Comparison of ENCODE assay signal across 1 cellular context in the genomic region with DNA sequence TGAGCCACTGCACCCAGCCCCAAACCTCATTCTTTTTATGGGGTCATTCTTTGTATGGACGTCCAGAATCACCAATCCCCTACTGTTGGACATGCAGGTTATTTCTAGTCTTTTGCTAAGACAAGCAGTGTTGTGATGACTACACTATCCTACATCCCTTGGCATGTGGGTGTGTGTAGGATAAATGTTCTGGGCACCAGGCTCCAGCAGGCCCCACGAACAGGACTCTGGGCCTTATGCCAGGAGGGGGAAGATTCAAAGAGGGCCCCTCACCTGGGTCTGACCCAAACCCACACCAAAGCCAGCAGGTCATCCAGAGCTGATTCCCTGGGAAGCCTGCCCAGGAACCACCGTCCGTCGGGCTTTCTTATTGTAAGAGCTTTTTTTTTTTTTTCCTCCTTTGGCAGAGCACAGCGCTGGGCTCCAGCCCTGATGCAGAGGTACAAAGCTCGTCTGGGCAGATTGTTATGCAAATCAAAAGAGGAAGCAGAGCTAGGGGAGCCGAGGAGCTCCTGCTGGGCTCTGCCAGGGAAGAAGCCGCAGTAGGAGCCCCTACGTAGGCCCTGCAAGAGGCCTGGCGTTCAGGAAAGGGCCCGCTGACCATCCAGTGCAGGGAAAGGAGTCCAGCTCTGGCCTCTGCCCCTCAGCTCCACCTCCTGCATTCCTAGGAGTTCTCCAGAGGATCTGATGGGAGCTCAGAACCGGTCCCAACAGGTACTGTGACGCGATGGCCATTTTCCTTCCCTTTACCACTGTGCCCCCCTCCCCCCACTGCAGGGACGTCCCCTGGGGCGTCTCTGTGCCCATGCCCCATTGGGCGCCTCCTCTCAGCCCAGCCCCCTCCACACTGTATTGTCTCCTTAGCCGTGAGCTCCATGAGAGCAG.
TF ChIP-seq lines count a peak whose summit lies in the region.

No MANE protein-coding gene starts in this region.

TF ChIP-seq in GM12878, 131 proteins besides CTCF, POLR2A, EP300 and RAD21 (continued from another document and continues in another):
- TF ChIP-seq, protein P1, sequence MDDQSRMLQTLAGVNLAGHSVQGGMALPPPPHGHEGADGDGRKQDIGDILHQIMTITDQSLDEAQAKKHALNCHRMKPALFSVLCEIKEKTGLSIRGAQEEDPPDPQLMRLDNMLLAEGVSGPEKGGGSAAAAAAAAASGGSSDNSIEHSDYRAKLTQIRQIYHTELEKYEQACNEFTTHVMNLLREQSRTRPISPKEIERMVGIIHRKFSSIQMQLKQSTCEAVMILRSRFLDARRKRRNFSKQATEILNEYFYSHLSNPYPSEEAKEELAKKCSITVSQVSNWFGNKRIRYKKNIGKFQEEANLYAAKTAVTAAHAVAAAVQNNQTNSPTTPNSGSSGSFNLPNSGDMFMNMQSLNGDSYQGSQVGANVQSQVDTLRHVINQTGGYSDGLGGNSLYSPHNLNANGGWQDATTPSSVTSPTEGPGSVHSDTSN (IDR thresholded peaks at IDR 0.05; ENCODE audit: insufficient replicate concordance, low read depth, low read length) = no peak
- TF ChIP-seq, protein P2, sequence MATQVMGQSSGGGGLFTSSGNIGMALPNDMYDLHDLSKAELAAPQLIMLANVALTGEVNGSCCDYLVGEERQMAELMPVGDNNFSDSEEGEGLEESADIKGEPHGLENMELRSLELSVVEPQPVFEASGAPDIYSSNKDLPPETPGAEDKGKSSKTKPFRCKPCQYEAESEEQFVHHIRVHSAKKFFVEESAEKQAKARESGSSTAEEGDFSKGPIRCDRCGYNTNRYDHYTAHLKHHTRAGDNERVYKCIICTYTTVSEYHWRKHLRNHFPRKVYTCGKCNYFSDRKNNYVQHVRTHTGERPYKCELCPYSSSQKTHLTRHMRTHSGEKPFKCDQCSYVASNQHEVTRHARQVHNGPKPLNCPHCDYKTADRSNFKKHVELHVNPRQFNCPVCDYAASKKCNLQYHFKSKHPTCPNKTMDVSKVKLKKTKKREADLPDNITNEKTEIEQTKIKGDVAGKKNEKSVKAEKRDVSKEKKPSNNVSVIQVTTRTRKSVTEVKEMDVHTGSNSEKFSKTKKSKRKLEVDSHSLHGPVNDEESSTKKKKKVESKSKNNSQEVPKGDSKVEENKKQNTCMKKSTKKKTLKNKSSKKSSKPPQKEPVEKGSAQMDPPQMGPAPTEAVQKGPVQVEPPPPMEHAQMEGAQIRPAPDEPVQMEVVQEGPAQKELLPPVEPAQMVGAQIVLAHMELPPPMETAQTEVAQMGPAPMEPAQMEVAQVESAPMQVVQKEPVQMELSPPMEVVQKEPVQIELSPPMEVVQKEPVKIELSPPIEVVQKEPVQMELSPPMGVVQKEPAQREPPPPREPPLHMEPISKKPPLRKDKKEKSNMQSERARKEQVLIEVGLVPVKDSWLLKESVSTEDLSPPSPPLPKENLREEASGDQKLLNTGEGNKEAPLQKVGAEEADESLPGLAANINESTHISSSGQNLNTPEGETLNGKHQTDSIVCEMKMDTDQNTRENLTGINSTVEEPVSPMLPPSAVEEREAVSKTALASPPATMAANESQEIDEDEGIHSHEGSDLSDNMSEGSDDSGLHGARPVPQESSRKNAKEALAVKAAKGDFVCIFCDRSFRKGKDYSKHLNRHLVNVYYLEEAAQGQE (IDR thresholded peaks at IDR 0.05; ENCODE audit: low read depth, low read length) = no peak
- TF ChIP-seq TCF3 (IDR thresholded peaks at IDR 0.05; ENCODE audit: borderline replicate concordance, insufficient read depth, low read depth, low read length) (no peak), POU2F2 (IDR thresholded peaks at IDR 0.05; ENCODE audit: borderline replicate concordance, low read depth, low read length) (peak; percentile 71; the same call in 1 of the 3 replicates), LARP7 (IDR thresholded peaks at IDR 0.05) (peak; percentile 33; the same call in 1 of the 2 replicates), DPF2 (IDR thresholded peaks at IDR 0.05) (peak; percentile 37; the same call in 1 of the 2 replicates), PAX8 (IDR thresholded peaks at IDR 0.05) (no peak), ZNF24 (IDR thresholded peaks at IDR 0.05) (no peak), RBBP5 (conservative IDR thresholded peaks at IDR 0.05) (no peak), POLR2AphosphoS5 (IDR thresholded peaks at IDR 0.05; ENCODE audit: low read length) (no peak; the same call in 1 of the 2 replicates), IKZF2 (IDR thresholded peaks at IDR 0.05) (peak; percentile 41 to 58; a peak in 3 of 4 replicates), RELA (IDR thresholded peaks at IDR 0.05; ENCODE audit: borderline replicate concordance, partially characterized antibody) (no peak), RAD51 (IDR thresholded peaks at IDR 0.05) (no peak), BCL11A (IDR thresholded peaks at IDR 0.05; ENCODE audit: low read depth, low read length) (no peak), IRF4 (IDR thresholded peaks at IDR 0.05; ENCODE audit: low read depth, low read length) (no peak), IKZF1 (conservative IDR thresholded peaks at IDR 0.05) (peak; percentile 68), ZNF622 (IDR thresholded peaks at IDR 0.05) (no peak), NFYA (IDR thresholded peaks at IDR 0.05; ENCODE audit: borderline replicate concordance, low read depth, low read length) (no peak), STAT3 (IDR thresholded peaks at IDR 0.05; ENCODE audit: low read depth, low read length) (no peak), MEF2B (IDR thresholded peaks at IDR 0.05; ENCODE audit: partially characterized antibody, poor library complexity, severe bottlenecking) (peak; percentile 74), SMAD5 (IDR thresholded peaks at IDR 0.05; ENCODE audit: low read depth) (no peak), BMI1 (IDR thresholded peaks at IDR 0.05; ENCODE audit: borderline replicate concordance) (no peak), KAT2A (conservative IDR thresholded peaks at IDR 0.05; ENCODE audit: control insufficient read depth, low read depth, low read length) (no peak), MTA2 (IDR thresholded peaks at IDR 0.05; ENCODE audit: low read depth) (no peak; the same call in 1 of the 2 replicates), ETV6 (conservative IDR thresholded peaks at IDR 0.05 in 1 of 2, IDR thresholded peaks at IDR 0.05 in 1 of 2; ENCODE audit: borderline replicate concordance in 1 of 2, low read depth in 1 of 2) (no peak), ZNF274 (IDR thresholded peaks at IDR 0.05; ENCODE audit: insufficient read depth, insufficient read length) (no peak), WRNIP1 (IDR thresholded peaks at IDR 0.05; ENCODE audit: borderline replicate concordance, low read depth, low read length) (no peak), SUZ12 (IDR thresholded peaks at IDR 0.05; ENCODE audit: unreplicated experiment) (no peak), SPI1 (IDR thresholded peaks at IDR 0.05; ENCODE audit: borderline replicate concordance, insufficient read depth, low read depth, low read length) (no peak; the same call in 1 of the 2 replicates), ZNF384 (IDR thresholded peaks at IDR 0.05; ENCODE audit: borderline replicate concordance, low read depth, low read length) (peak; percentile 53; the same call in 1 of the 2 replicates), HDAC6 (IDR thresholded peaks at IDR 0.05; ENCODE audit: unreplicated experiment) (no peak), ZBED1 (IDR thresholded peaks at IDR 0.05; ENCODE audit: borderline replicate concordance) (no peak)
- TF ChIP-seq, protein P3, sequence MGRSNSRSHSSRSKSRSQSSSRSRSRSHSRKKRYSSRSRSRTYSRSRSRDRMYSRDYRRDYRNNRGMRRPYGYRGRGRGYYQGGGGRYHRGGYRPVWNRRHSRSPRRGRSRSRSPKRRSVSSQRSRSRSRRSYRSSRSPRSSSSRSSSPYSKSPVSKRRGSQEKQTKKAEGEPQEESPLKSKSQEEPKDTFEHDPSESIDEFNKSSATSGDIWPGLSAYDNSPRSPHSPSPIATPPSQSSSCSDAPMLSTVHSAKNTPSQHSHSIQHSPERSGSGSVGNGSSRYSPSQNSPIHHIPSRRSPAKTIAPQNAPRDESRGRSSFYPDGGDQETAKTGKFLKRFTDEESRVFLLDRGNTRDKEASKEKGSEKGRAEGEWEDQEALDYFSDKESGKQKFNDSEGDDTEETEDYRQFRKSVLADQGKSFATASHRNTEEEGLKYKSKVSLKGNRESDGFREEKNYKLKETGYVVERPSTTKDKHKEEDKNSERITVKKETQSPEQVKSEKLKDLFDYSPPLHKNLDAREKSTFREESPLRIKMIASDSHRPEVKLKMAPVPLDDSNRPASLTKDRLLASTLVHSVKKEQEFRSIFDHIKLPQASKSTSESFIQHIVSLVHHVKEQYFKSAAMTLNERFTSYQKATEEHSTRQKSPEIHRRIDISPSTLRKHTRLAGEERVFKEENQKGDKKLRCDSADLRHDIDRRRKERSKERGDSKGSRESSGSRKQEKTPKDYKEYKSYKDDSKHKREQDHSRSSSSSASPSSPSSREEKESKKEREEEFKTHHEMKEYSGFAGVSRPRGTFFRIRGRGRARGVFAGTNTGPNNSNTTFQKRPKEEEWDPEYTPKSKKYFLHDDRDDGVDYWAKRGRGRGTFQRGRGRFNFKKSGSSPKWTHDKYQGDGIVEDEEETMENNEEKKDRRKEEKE (IDR thresholded peaks at IDR 0.05) = no peak
- TF ChIP-seq, protein P4, sequence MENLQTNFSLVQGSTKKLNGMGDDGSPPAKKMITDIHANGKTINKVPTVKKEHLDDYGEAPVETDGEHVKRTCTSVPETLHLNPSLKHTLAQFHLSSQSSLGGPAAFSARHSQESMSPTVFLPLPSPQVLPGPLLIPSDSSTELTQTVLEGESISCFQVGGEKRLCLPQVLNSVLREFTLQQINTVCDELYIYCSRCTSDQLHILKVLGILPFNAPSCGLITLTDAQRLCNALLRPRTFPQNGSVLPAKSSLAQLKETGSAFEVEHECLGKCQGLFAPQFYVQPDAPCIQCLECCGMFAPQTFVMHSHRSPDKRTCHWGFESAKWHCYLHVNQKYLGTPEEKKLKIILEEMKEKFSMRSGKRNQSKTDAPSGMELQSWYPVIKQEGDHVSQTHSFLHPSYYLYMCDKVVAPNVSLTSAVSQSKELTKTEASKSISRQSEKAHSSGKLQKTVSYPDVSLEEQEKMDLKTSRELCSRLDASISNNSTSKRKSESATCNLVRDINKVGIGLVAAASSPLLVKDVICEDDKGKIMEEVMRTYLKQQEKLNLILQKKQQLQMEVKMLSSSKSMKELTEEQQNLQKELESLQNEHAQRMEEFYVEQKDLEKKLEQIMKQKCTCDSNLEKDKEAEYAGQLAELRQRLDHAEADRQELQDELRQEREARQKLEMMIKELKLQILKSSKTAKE (IDR thresholded peaks at IDR 0.05; ENCODE audit: low read depth, poor library complexity, severe bottlenecking) = no peak
- TF ChIP-seq, protein P5, sequence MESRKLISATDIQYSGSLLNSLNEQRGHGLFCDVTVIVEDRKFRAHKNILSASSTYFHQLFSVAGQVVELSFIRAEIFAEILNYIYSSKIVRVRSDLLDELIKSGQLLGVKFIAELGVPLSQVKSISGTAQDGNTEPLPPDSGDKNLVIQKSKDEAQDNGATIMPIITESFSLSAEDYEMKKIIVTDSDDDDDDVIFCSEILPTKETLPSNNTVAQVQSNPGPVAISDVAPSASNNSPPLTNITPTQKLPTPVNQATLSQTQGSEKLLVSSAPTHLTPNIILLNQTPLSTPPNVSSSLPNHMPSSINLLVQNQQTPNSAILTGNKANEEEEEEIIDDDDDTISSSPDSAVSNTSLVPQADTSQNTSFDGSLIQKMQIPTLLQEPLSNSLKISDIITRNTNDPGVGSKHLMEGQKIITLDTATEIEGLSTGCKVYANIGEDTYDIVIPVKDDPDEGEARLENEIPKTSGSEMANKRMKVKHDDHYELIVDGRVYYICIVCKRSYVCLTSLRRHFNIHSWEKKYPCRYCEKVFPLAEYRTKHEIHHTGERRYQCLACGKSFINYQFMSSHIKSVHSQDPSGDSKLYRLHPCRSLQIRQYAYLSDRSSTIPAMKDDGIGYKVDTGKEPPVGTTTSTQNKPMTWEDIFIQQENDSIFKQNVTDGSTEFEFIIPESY (IDR thresholded peaks at IDR 0.05) = no peak
- TF ChIP-seq, protein P6, sequence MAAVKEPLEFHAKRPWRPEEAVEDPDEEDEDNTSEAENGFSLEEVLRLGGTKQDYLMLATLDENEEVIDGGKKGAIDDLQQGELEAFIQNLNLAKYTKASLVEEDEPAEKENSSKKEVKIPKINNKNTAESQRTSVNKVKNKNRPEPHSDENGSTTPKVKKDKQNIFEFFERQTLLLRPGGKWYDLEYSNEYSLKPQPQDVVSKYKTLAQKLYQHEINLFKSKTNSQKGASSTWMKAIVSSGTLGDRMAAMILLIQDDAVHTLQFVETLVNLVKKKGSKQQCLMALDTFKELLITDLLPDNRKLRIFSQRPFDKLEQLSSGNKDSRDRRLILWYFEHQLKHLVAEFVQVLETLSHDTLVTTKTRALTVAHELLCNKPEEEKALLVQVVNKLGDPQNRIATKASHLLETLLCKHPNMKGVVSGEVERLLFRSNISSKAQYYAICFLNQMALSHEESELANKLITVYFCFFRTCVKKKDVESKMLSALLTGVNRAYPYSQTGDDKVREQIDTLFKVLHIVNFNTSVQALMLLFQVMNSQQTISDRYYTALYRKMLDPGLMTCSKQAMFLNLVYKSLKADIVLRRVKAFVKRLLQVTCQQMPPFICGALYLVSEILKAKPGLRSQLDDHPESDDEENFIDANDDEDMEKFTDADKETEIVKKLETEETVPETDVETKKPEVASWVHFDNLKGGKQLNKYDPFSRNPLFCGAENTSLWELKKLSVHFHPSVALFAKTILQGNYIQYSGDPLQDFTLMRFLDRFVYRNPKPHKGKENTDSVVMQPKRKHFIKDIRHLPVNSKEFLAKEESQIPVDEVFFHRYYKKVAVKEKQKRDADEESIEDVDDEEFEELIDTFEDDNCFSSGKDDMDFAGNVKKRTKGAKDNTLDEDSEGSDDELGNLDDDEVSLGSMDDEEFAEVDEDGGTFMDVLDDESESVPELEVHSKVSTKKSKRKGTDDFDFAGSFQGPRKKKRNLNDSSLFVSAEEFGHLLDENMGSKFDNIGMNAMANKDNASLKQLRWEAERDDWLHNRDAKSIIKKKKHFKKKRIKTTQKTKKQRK (IDR thresholded peaks at IDR 0.05; ENCODE audit: low read depth, low read length) = no peak
- TF ChIP-seq, protein P7, sequence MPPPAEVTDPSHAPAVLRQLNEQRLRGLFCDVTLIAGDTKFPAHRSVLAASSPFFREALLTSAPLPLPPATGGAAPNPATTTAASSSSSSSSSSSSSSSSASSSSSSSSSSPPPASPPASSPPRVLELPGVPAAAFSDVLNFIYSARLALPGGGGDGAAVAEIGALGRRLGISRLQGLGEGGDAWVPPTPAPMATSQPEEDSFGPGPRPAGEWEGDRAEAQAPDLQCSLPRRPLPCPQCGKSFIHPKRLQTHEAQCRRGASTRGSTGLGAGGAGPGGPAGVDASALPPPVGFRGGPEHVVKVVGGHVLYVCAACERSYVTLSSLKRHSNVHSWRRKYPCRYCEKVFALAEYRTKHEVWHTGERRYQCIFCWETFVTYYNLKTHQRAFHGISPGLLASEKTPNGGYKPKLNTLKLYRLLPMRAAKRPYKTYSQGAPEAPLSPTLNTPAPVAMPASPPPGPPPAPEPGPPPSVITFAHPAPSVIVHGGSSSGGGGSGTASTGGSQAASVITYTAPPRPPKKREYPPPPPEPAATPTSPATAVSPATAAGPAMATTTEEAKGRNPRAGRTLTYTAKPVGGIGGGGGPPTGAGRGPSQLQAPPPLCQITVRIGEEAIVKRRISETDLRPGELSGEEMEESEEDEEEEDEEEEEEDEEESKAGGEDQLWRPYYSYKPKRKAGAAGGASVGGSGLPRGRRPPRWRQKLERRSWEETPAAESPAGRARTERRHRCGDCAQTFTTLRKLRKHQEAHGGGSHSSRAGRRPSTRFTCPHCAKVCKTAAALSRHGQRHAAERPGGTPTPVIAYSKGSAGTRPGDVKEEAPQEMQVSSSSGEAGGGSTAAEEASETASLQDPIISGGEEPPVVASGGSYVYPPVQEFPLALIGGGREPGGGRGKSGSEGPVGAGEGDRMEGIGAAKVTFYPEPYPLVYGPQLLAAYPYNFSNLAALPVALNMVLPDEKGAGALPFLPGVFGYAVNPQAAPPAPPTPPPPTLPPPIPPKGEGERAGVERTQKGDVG (CRISPR knock-in tag; IDR thresholded peaks at IDR 0.05) = no peak
- TF ChIP-seq, protein P8, sequence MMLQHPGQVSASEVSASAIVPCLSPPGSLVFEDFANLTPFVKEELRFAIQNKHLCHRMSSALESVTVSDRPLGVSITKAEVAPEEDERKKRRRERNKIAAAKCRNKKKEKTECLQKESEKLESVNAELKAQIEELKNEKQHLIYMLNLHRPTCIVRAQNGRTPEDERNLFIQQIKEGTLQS (IDR thresholded peaks at IDR 0.05; ENCODE audit: borderline replicate concordance, extremely low read depth, low read depth, low read length) = no peak
